ENCODE assay signal across 17 cellular contexts in the genomic region with DNA sequence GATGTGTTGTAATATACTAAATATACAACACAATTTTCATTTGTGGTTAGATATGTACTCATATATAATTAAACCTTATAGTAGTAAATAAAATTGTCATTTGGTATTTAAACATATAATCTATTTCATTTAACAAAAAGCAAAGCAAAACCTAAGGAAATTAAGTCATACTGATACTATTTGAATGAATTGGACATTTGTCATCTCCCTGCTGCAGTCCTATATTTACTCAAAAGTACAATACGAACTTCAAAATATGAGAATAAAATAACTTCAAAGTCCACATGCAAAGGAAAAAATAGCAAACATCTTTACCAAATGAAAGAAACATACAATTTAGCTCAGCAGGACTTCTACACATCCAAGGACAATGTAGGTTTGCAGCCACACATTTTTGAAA.
DNase-seq lines count a peak whose midpoint lies in the region; ATAC-seq and FAIRE-seq lines count a peak whose summit lies in the region.
"Had no signal": no experiment of that assay in that cellular context is flagged by ENCODE, and none has a peak within 500 bp of the region (broad histone marks: within the 10 kb centered on the region; RNA-seq: fewer than 3 reads in every experiment).

No MANE protein-coding gene starts in this region.

- DNase-seq in activated CD4-positive, CD25-positive, alpha-beta regulatory T cell treated with anti-CD3 and anti-CD28 coated beads, Interleukin-2, amount 50 U/mL, for 72 hours = no peak
- DNase-seq in retina = no peak
- DNase-seq in iPS-NIHi7 (ENCODE audit: extremely low spot score) = no peak
- no peak for DNase-seq in head of caudate nucleus
- DNase-seq: CD8-positive, alpha-beta T cell; DMS 273 treated with DMSO at 0.1 percent for 48 hours; DMS53; DND-41; EL; GOT3; H7; HFFc6 had no signal

- peak; percentile 35 to 62 for ATAC-seq in activated CD4-positive, CD25-positive, alpha-beta regulatory T cell treated with anti-CD3 and anti-CD28 coated beads, Interleukin-2, amount 50 U/mL, for 24 hours
- ATAC-seq: CD8-positive, alpha-beta T cell; HCT116 had no signal

- FAIRE-seq in G401.6 (lab: Jason Lieb, UNC) (peak; percentile 80), TTC549 (lab: Jason Lieb, UNC) (peak; percentile 36)
- FAIRE-seq: GM18507 had no signal

- intact Hi-C loops in head of caudate nucleus (cut with DNase I) = no loop called here
